11 cellular contexts compared by ENCODE assay signal in genomic region chr2:112803691-112804521, GRCh38. TPM values are rescaled to one million over a fixed set of nuclear protein-coding genes. Genes with fewer than 3 reads are reported as not detected.
A peak's percentile ranks its signal among the peaks of the same experiment; 100 is the strongest.
DNase-seq lines count a peak whose midpoint lies in the region; ATAC-seq and TF ChIP-seq lines count a peak whose summit lies in the region.
"Had no signal": no experiment of that assay in that cellular context is flagged by ENCODE, and none has a peak within 500 bp of the region (broad histone marks: within the 10 kb centered on the region; RNA-seq: fewer than 3 reads in every experiment).

No MANE protein-coding gene starts in this region.

- POLR2A ChIA-PET in AG04449 (lab: Yijun Ruan, JAX) (no interaction called here), Panc1 (lab: Charles Lee) (no interaction called here)

- peak; percentile 53 for ATAC-seq in GM21529 (IDR thresholded peaks at IDR 0.05; ENCODE audit: unreplicated experiment)
- peak; percentile 38; the same call in 1 of the 2 replicates for ATAC-seq in Panc1
- ATAC-seq: upper lobe of right lung had no signal

- in situ Hi-C loops in Panc1 (cut with HindIII; ENCODE audit: low pct_unique_long_range_greater_than_20kb, low sequenced_read_pairs): no loop called here

- no peaks in the 10 kb centered on the region for H3K36me3 ChIP-seq in Panc1 (ENCODE audit: control insufficient read depth, insufficient read depth, low read length)
- H3K36me3 ChIP-seq in BE2C: no peaks in the 10 kb centered on the region
- H3K36me3 ChIP-seq: upper lobe of right lung had no signal

- TF ChIP-seq CTCF in AG04449 (IDR thresholded peaks at IDR 0.05; ENCODE audit: insufficient read depth, low read length, missing control alignments) (no peak), Panc1 (IDR thresholded peaks at IDR 0.05) (no peak), epithelial cell of esophagus (IDR thresholded peaks at IDR 0.05; ENCODE audit: insufficient read depth, low read depth, low read length, missing control alignments) (no peak), BE2C (IDR thresholded peaks at IDR 0.05; ENCODE audit: low read depth, low read length) (no peak)

- CTCF ChIA-PET in AG04449 (lab: Yijun Ruan, JAX) (interaction anchor here (1.3 kb wide), 1 partner anchor 55 kb away, joined by 4 read pairs; no protein-coding TSS in a partner anchor), Panc1 (lab: Charles Lee) (no interaction called here)

- H3K4me1 ChIP-seq in Panc1 (ENCODE audit: control insufficient read depth, insufficient read depth, low read length) (no peaks in the 10 kb centered on the region), BE2C (no peaks in the 10 kb centered on the region)
- H3K4me1 ChIP-seq: upper lobe of right lung had no signal

- H3K27me3 ChIP-seq in Panc1 (ENCODE audit: control insufficient read depth, insufficient read depth, low read length) (no peaks in the 10 kb centered on the region), BE2C (no peaks in the 10 kb centered on the region)
- H3K27me3 ChIP-seq: upper lobe of right lung had no signal

- intact Hi-C loops in Panc1 (cut with micrococcal nuclease; ENCODE audit: unreplicated experiment): no loop called here

- H3K4me3 ChIP-seq in AG04449 (ENCODE audit: low read depth, low read length) (no peak overlapping the region), Panc1 (ENCODE audit: low read depth in 2 of 2, low read length in 2 of 2) (no peak overlapping the region), epithelial cell of esophagus (ENCODE audit: low read length) (no peak overlapping the region), BE2C (ENCODE audit: low read depth, low read length) (no peak overlapping the region)
- H3K4me3 ChIP-seq: upper lobe of right lung had no signal

- DNase-seq in AG04449 (ENCODE audit: low read depth, low spot score) (peak; percentile 79), Panc1 (ENCODE audit: low read depth, low spot score) (no peak), epithelial cell of esophagus (ENCODE audit: low read depth) (peak; percentile 97), hypothalamus (lab: John Stamatoyannopoulos, UW) (no peak), BE2C (no peak), NCI-H187 (lab: John Stamatoyannopoulos, UW) (no peak)
- DNase-seq in effector CD4-positive, alpha-beta T cell: no peak
- DNase-seq: activated CD4-positive, alpha-beta T cell treated with anti-CD3 and anti-CD28 coated beads, Interleukin-2, amount 50 U/mL, for 48 hours; upper lobe of right lung had no signal

- H3K9me3 ChIP-seq in Panc1 (ENCODE audit: control insufficient read depth, insufficient read depth, low read depth, low read length) (peaks cover 6% of the 10 kb centered on the region; the same call in 1 of the 2 replicates), BE2C (no peaks in the 10 kb centered on the region)

- no TSS peak for BruUV-seq in Panc1 (replicated peaks; lab: Mats Ljungman, UMichigan)

- no peak overlapping the region for H3K27ac ChIP-seq in Panc1 (ENCODE audit: low read length)
- H3K27ac ChIP-seq: upper lobe of right lung had no signal

RNA-seq across cellular contexts. Expression of gene IL1A, which starts 19.6 kb away (rescaled TPM):
- not detected for total RNA-seq in Panc1 (2021; ENCODE audit: unreplicated experiment)
- polyA plus RNA-seq in Panc1 (2012; ENCODE audit: insufficient read length): not detected
- not detected for polyA plus RNA-seq in BE2C (2012; ENCODE audit: insufficient read depth, insufficient read length, low read depth)
- polyA plus RNA-seq: IgD-negative memory B cell had no signal

RNA-seq across cellular contexts. Expression of gene IL1B, which starts 32.7 kb away (rescaled TPM):
- not detected for total RNA-seq in Panc1 (2021; ENCODE audit: unreplicated experiment)
- not detected for polyA plus RNA-seq in Panc1 (2012; ENCODE audit: insufficient read length)
- not detected for polyA plus RNA-seq in BE2C (2012; ENCODE audit: insufficient read depth, insufficient read length, low read depth)
- polyA plus RNA-seq: IgD-negative memory B cell had no signal

RNA-seq across cellular contexts. Expression of gene CKAP2L, which starts 39.5 kb away (rescaled TPM):
- total RNA-seq in Panc1 (2021; ENCODE audit: unreplicated experiment): 27.0 TPM
- polyA plus RNA-seq in Panc1 (2012; ENCODE audit: insufficient read length): 3.9 TPM
- polyA plus RNA-seq in BE2C (2012; ENCODE audit: insufficient read depth, insufficient read length, low read depth): 3.0 TPM
- polyA plus RNA-seq: IgD-negative memory B cell had no signal

Comparison
In these comparisons a context has a peak if more than half of its experiments do, and no peak if none do; other contexts are left out.
1. DNase-seq: peak in AG04449 (single experiment) and epithelial cell of esophagus (single experiment); none in Panc1 (single experiment), hypothalamus (0 of 51), effector CD4-positive, alpha-beta T cell (single experiment), BE2C (single experiment) and NCI-H187 (0 of 2).